In genomic region chr4:78299565-78299972, GRCh38 we compare ENCODE assay signal across 17 cellular contexts.
DNase-seq lines count a peak whose midpoint lies in the region; ATAC-seq and TF ChIP-seq lines count a peak whose summit lies in the region.
"Had no signal": no experiment of that assay in that cellular context is flagged by ENCODE, and none has a peak within 500 bp of the region (broad histone marks: within the 10 kb centered on the region; RNA-seq: fewer than 3 reads in every experiment).

No MANE protein-coding gene starts in this region.

- intact Hi-C loops in left colon (cut with DNase I, micrococcal nuclease) = no loop called here
- intact Hi-C loops in Calu3 (cut with micrococcal nuclease; ENCODE audit: unreplicated experiment) = loop anchor here (10.0 kb wide), 1 partner anchor 135 kb away; no protein-coding TSS in a partner anchor

- H3K4me3 Mint-ChIP-seq in Calu3 (ENCODE audit: low read depth, unreplicated experiment) = no peak overlapping the region
- H3K4me3 Mint-ChIP-seq: activated naive CD8-positive, alpha-beta T cell treated with anti-CD3 and anti-CD28 coated beads for 36 hours; memory B cell had no signal

- H3F3A ChIP-seq in SK-N-SH (replicated peaks; ENCODE audit: insufficient read depth) = peaks cover 44% of the 10 kb centered on the region

- H3K27me3 ChIP-seq in SK-N-SH (ENCODE audit: insufficient read depth) = no peaks in the 10 kb centered on the region
- H3K27me3 ChIP-seq in right atrium auricular region = no peaks in the 10 kb centered on the region
- H3K27me3 ChIP-seq: SJSA1 had no signal

- peak overlapping the region; percentile 60 for H3K4me2 ChIP-seq in SK-N-SH

- H3K36me3 ChIP-seq in SK-N-SH (replicated peaks in 1 of 2; ENCODE audit: control insufficient read depth in 1 of 2, insufficient read depth in 2 of 2, low read length in 1 of 2) = peaks cover 0 to 4% of the 10 kb centered on the region in 2 experiments
- no peaks in the 10 kb centered on the region for H3K36me3 ChIP-seq in right atrium auricular region
- H3K36me3 ChIP-seq: SJSA1 had no signal

- TF ChIP-seq CTCF in SK-N-SH (IDR thresholded peaks at IDR 0.05) = no peak
- TF ChIP-seq CTCF in Calu3 (IDR thresholded peaks at IDR 0.05; ENCODE audit: unreplicated experiment) = no peak
- no peak for TF ChIP-seq CTCF in right atrium auricular region (IDR thresholded peaks at IDR 0.05)

- POLR2A ChIA-PET in SK-N-SH (lab: Yijun Ruan, JAX) = no interaction called here

- H3K79me2 ChIP-seq in SK-N-SH (ENCODE audit: insufficient read depth) = no peaks in the 10 kb centered on the region
- H3K79me2 ChIP-seq: parathyroid adenoma had no signal

- ATAC-seq in GM18502 (IDR thresholded peaks at IDR 0.05; ENCODE audit: poor library complexity, unreplicated experiment) (peak; percentile 69), HG02623 (IDR thresholded peaks at IDR 0.05; ENCODE audit: unreplicated experiment) (peak; percentile 51), left colon (peak; percentile 40)

- no peaks in the 10 kb centered on the region for H3K9me3 ChIP-seq in SK-N-SH
- no peaks in the 10 kb centered on the region for H3K9me3 ChIP-seq in right atrium auricular region
- H3K9me3 ChIP-seq: SJSA1 had no signal

- no peak overlapping the region for H3K27ac Mint-ChIP-seq in Calu3 (ENCODE audit: unreplicated experiment)
- H3K27ac Mint-ChIP-seq: activated naive CD8-positive, alpha-beta T cell treated with anti-CD3 and anti-CD28 coated beads for 36 hours; memory B cell had no signal

- DNase-seq in SK-N-SH = no peak
- DNase-seq in left colon = no peak
- no peak for DNase-seq in Calu3
- DNase-seq in right atrium auricular region (ENCODE audit: low spot score) = no peak
- DNase-seq in GF-D8 (lab: John Stamatoyannopoulos, UW) = no peak
- no peak for DNase-seq in NCI-H524 (lab: John Stamatoyannopoulos, UW)
- DNase-seq: ACHN; activated CD4-positive, CD25-positive, alpha-beta regulatory T cell; activated naive CD8-positive, alpha-beta T cell treated with anti-CD3 and anti-CD28 coated beads for 36 hours; cerebellar nuclear complex; erythroblast; NCI-H2029 had no signal

- H3K36me3 Mint-ChIP-seq in Calu3 (ENCODE audit: insufficient read depth, unreplicated experiment) = no peaks in the 10 kb centered on the region
- H3K36me3 Mint-ChIP-seq: activated naive CD8-positive, alpha-beta T cell treated with anti-CD3 and anti-CD28 coated beads for 36 hours; memory B cell had no signal

- CTCF ChIA-PET in SK-N-SH (lab: Yijun Ruan, JAX) = interaction anchor here (0.9 to 3.7 kb wide), 4 partner anchors 9 to 699 kb away, joined by 3 to 15 read pairs (median 9); no protein-coding TSS in a partner anchor
- CTCF ChIA-PET in Calu3 (lab: Charles Lee) = interaction anchor here (0.8 kb wide), 1 partner anchor 240 kb away, joined by 3 read pairs; no protein-coding TSS in a partner anchor

- WGBS in SK-N-SH (ENCODE audit: low lambda C conversion rate) = 51% methylated on average over 2 of the region's 2 CpGs

- H4K20me1 ChIP-seq in SK-N-SH (ENCODE audit: insufficient read depth) = no peaks in the 10 kb centered on the region

- no peaks in the 10 kb centered on the region for H3K9me3 Mint-ChIP-seq in Calu3 (ENCODE audit: low read depth, unreplicated experiment)
- H3K9me3 Mint-ChIP-seq: activated naive CD8-positive, alpha-beta T cell treated with anti-CD3 and anti-CD28 coated beads for 36 hours; memory B cell had no signal

- H3K9ac ChIP-seq in SK-N-SH = no peak overlapping the region
- H3K9ac ChIP-seq: parathyroid adenoma had no signal

- H2AFZ ChIP-seq in SK-N-SH (ENCODE audit: low read depth) = no peak overlapping the region; the same call in 1 of the 2 replicates
- H2AFZ ChIP-seq: parathyroid adenoma had no signal

- H3K4me1 ChIP-seq in SK-N-SH (ENCODE audit: control insufficient read depth in 1 of 2, insufficient read depth in 2 of 2, low read depth in 1 of 2, low read length in 1 of 2) (peaks cover 14 to 27% of the 10 kb centered on the region in 2 experiments), right atrium auricular region (no peaks in the 10 kb centered on the region)
- H3K4me1 ChIP-seq: parathyroid adenoma had no signal

- peaks cover 27% of the 10 kb centered on the region for H3K4me1 Mint-ChIP-seq in Calu3 (ENCODE audit: low read depth, unreplicated experiment)
- H3K4me1 Mint-ChIP-seq: memory B cell had no signal

- no peaks in the 10 kb centered on the region for H3K27me3 Mint-ChIP-seq in Calu3 (ENCODE audit: unreplicated experiment)

- TF ChIP-seq EP300 in SK-N-SH (IDR thresholded peaks at IDR 0.05; ENCODE audit: borderline replicate concordance in 1 of 2, low read depth in 1 of 2, low read length in 1 of 2) = peak in 1 of 2 experiments; percentile 32; a peak in 1 of 4 replicates

- peak overlapping the region; percentile 66 to 87; a peak in 3 of 4 replicates for H3K27ac ChIP-seq in SK-N-SH (ENCODE audit: low read depth in 2 of 2, low read length in 1 of 2)
- no peak overlapping the region for H3K27ac ChIP-seq in right atrium auricular region
- H3K27ac ChIP-seq: parathyroid adenoma, SJSA1 had no signal

- no TSS peak for BruUV-seq in Calu3 (replicated peaks; lab: Mats Ljungman, UMichigan)

- H3K4me3 ChIP-seq in SK-N-SH (ENCODE audit: low read depth in 2 of 2, low read length in 1 of 2) = 0 out of 4 replicates have a peak overlapping the region, but pooled peaks of 1 of the 2 experiments have one; percentile 3
- no peak overlapping the region for H3K4me3 ChIP-seq in right atrium auricular region
- H3K4me3 ChIP-seq: SJSA1 had no signal

- H3K9me2 ChIP-seq in SK-N-SH = no peaks in the 10 kb centered on the region

- TF ChIP-seq RAD21 in SK-N-SH (IDR thresholded peaks at IDR 0.05; ENCODE audit: low read length) = no peak

TF ChIP-seq in SK-N-SH, 30 proteins besides CTCF, POLR2A, EP300 and RAD21:
- TF ChIP-seq NFIC (IDR thresholded peaks at IDR 0.05; ENCODE audit: borderline replicate concordance) (peak; percentile 19; the same call in 1 of the 2 replicates), TCF12 (IDR thresholded peaks at IDR 0.05) (peak; percentile 48), SIN3A (IDR thresholded peaks at IDR 0.05; ENCODE audit: borderline replicate concordance, low read depth, low read length) (no peak), PBX3 (IDR thresholded peaks at IDR 0.05) (peak; percentile 52; the same call in 1 of the 2 replicates)

Comparison
In these comparisons a context has a peak if more than half of its experiments do, and no peak if none do; other contexts are left out.
1. H3K27ac ChIP-seq: peak in SK-N-SH (2 of 2); none in right atrium auricular region (0 of 2).
2. Peak in every context shown above with its lines, with median percentiles within 50 percentile points of each other: ATAC-seq.